16 cellular contexts compared by ENCODE assay signal in genomic region chr4:11338990-11339782, GRCh38.
A peak's percentile ranks its signal among the peaks of the same experiment; 100 is the strongest.
DNase-seq lines count a peak whose midpoint lies in the region; ATAC-seq lines count a peak whose summit lies in the region.
"Had no signal": no experiment of that assay in that cellular context is flagged by ENCODE, and none has a peak within 500 bp of the region (broad histone marks: within the 10 kb centered on the region; RNA-seq: fewer than 3 reads in every experiment).

No MANE protein-coding gene starts in this region.

- ATAC-seq in GM18907 (IDR thresholded peaks at IDR 0.05; ENCODE audit: unreplicated experiment), result peak; percentile 56
- peak; percentile 57 for ATAC-seq in HG02885 (IDR thresholded peaks at IDR 0.05; ENCODE audit: poor library complexity, unreplicated experiment)
- no peak for ATAC-seq in HG02759 (IDR thresholded peaks at IDR 0.05; ENCODE audit: unreplicated experiment)
- no peak for ATAC-seq in HG03520 (IDR thresholded peaks at IDR 0.05; ENCODE audit: unreplicated experiment)
- ATAC-seq: activated CD4-positive, CD25-positive, alpha-beta regulatory T cell treated with anti-CD3 and anti-CD28 coated beads, Interleukin-2, amount 50 U/mL, for 24 hours; GM23338; T-helper 17 cell had no signal

- peak overlapping the region in 3 of 11 experiments; percentile 14 to 40 (median 15); a peak in 3 of 22 replicates for H3K9ac ChIP-seq in BLaER1 treated with 17β-estradiol and CSF1 and Interleukin-3, amounts not matched to agents 10 nM and 100 nM

- no peaks in the 10 kb centered on the region for H4K20me1 ChIP-seq in BLaER1 treated with 17β-estradiol and CSF1 and Interleukin-3, amounts not matched to agents 10 nM and 100 nM

- H3K27ac ChIP-seq in BLaER1 treated with 17β-estradiol and CSF1 and Interleukin-3, amounts not matched to agents 10 nM and 100 nM, result peak overlapping the region in 8 of 11 experiments; percentile 18 to 74 (median 64); a peak in 15 of 22 replicates
- H3K27ac ChIP-seq: brain microvascular endothelial cell had no signal

- H3K36me3 ChIP-seq in BLaER1 treated with 17β-estradiol and CSF1 and Interleukin-3, amounts not matched to agents 10 nM and 100 nM, result no peaks in the 10 kb centered on the region
- H3K36me3 ChIP-seq: brain microvascular endothelial cell had no signal

- H3K9me3 ChIP-seq in BLaER1 treated with 17β-estradiol and CSF1 and Interleukin-3, amounts not matched to agents 10 nM and 100 nM (replicated peaks in 1 of 11), result no peaks in the 10 kb centered on the region

- peak overlapping the region; percentile 24 to 77 (median 62) for H3K4me2 ChIP-seq in BLaER1 treated with 17β-estradiol and CSF1 and Interleukin-3, amounts not matched to agents 10 nM and 100 nM
- H3K4me2 ChIP-seq: GM23338 had no signal

- H3K4me3 ChIP-seq in BLaER1 treated with 17β-estradiol and CSF1 and Interleukin-3, amounts not matched to agents 10 nM and 100 nM, result no peak overlapping the region
- H3K4me3 ChIP-seq: GM23338 had no signal

- H3K4me1 ChIP-seq in BLaER1 treated with 17β-estradiol and CSF1 and Interleukin-3, amounts not matched to agents 10 nM and 100 nM, result peaks cover 14 to 34% (median 19%) of the 10 kb centered on the region in 10 experiments; a peak in 19 of 20 replicates

- DNase-seq in NCI-H345 (lab: John Stamatoyannopoulos, UW), result peak; percentile 26
- DNase-seq in LoVo (ENCODE audit: low spot score), result no peak
- DNase-seq in HK-2 (ENCODE audit: unreplicated experiment), result no peak
- DNase-seq: activated naive CD4-positive, alpha-beta T cell treated with anti-CD3 and anti-CD28 coated beads, Interleukin-2, amount 10 ng/mL, durations not matched to agents 7 days and 5 days; brain microvascular endothelial cell; hippocampal formation; posterior cingulate gyrus; RPMI8226; T-helper 17 cell had no signal

- H3K27me3 ChIP-seq in BLaER1 treated with 17β-estradiol and CSF1 and Interleukin-3, amounts not matched to agents 10 nM and 100 nM, result no peaks in the 10 kb centered on the region
- H3K27me3 ChIP-seq: brain microvascular endothelial cell had no signal

Comparison
In these comparisons a context has a peak if more than half of its experiments do, and no peak if none do; other contexts are left out.
1. ATAC-seq: peak in GM18907 (single experiment) and HG02885 (single experiment); none in HG02759 (single experiment) and HG03520 (single experiment).